Comparison of ENCODE assay signal across 20 cellular contexts in the genomic region with DNA sequence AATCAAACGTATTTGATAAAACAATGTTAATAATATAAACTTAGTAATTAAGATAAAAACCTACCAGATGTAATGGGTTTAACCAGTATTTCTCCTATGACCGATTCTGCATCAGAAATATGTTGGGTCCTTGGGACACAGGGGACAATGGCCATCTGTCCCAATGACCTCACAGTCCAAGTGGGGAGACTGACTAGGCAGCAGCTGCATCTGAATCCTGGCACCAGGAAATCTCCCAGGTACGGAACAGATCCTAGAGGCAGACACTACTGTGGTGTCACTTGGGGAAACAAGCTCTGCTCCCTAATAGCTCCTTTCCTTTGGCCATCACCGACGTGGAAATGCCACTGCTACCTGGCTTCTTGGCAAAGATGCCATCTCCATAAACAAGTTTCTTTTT.
A peak's percentile ranks its signal among the peaks of the same experiment; 100 is the strongest.
DNase-seq lines count a peak whose midpoint lies in the region; ATAC-seq and TF ChIP-seq lines count a peak whose summit lies in the region.
"Had no signal": no experiment of that assay in that cellular context is flagged by ENCODE, and none has a peak within 500 bp of the region (broad histone marks: within the 10 kb centered on the region; RNA-seq: fewer than 3 reads in every experiment).

No MANE protein-coding gene starts in this region.

- peak overlapping the region; percentile 65 for H3K4me3 Mint-ChIP-seq in glutamatergic neuron (ENCODE audit: unreplicated experiment)
- H3K4me3 Mint-ChIP-seq in naive B cell = peak overlapping the region in 1 of 8 donors; percentile 41
- no peak overlapping the region for H3K4me3 Mint-ChIP-seq in activated CD8-positive, alpha-beta memory T cell treated with anti-CD3 and anti-CD28 coated beads, Interleukin-2, amount 10 ng/mL, durations not matched to agents 7 days and 5 days
- H3K4me3 Mint-ChIP-seq: CD4-positive, CD25-positive, alpha-beta regulatory T cell; CD8-positive, alpha-beta memory T cell; GM23338; HFFc6 had no signal

- H3K36me3 Mint-ChIP-seq in glutamatergic neuron (ENCODE audit: unreplicated experiment) = peaks cover 10% of the 10 kb centered on the region
- H3K36me3 Mint-ChIP-seq in naive B cell = peaks cover 11% of the 10 kb centered on the region in 2 donors
- no peaks in the 10 kb centered on the region for H3K36me3 Mint-ChIP-seq in activated CD8-positive, alpha-beta memory T cell treated with anti-CD3 and anti-CD28 coated beads, Interleukin-2, amount 10 ng/mL, durations not matched to agents 7 days and 5 days
- H3K36me3 Mint-ChIP-seq: CD4-positive, CD25-positive, alpha-beta regulatory T cell; CD8-positive, alpha-beta memory T cell had no signal

- peaks cover 48% of the 10 kb centered on the region for H3K27me3 Mint-ChIP-seq in glutamatergic neuron (ENCODE audit: unreplicated experiment)
- H3K27me3 Mint-ChIP-seq in naive B cell = no peaks in the 10 kb centered on the region
- H3K27me3 Mint-ChIP-seq in activated CD8-positive, alpha-beta memory T cell treated with anti-CD3 and anti-CD28 coated beads, Interleukin-2, amount 10 ng/mL, durations not matched to agents 7 days and 5 days = no peaks in the 10 kb centered on the region
- H3K27me3 Mint-ChIP-seq: CD4-positive, CD25-positive, alpha-beta regulatory T cell; CD8-positive, alpha-beta memory T cell had no signal

- ATAC-seq in naive B cell (ENCODE audit: low read depth in 2 of 2) (no peak), GM21381 (IDR thresholded peaks at IDR 0.05; ENCODE audit: unreplicated experiment) (no peak), HG02885 (IDR thresholded peaks at IDR 0.05; ENCODE audit: poor library complexity, unreplicated experiment) (no peak), HG02973 (IDR thresholded peaks at IDR 0.05; ENCODE audit: unreplicated experiment) (no peak)
- ATAC-seq in activated CD8-positive, alpha-beta memory T cell treated with anti-CD3 and anti-CD28 coated beads, Interleukin-2, amount 10 ng/mL, durations not matched to agents 7 days and 5 days = no peak
- ATAC-seq: GM12878, GM23338, HCT116 had no signal

- peak overlapping the region; percentile 99 for H3K27ac Mint-ChIP-seq in glutamatergic neuron (ENCODE audit: unreplicated experiment)
- H3K27ac Mint-ChIP-seq in naive B cell = peak overlapping the region in 4 of 6 donors; percentile 58 to 98 (median 66)
- no peak overlapping the region for H3K27ac Mint-ChIP-seq in activated CD8-positive, alpha-beta memory T cell treated with anti-CD3 and anti-CD28 coated beads, Interleukin-2, amount 10 ng/mL, durations not matched to agents 7 days and 5 days
- H3K27ac Mint-ChIP-seq: CD4-positive, CD25-positive, alpha-beta regulatory T cell; CD8-positive, alpha-beta memory T cell; GM23338; HFFc6 had no signal

- no peak for TF ChIP-seq CTCF in RWPE1 (conservative IDR thresholded peaks at IDR 0.05; ENCODE audit: low read depth)
- TF ChIP-seq CTCF in glutamatergic neuron (IDR thresholded peaks at IDR 0.05; ENCODE audit: partially characterized antibody, unreplicated experiment) = no peak

- POLR2A ChIA-PET in RWPE1 (lab: Yijun Ruan, JAX; ENCODE audit: low non-redundant PET) = no interaction called here

- peak overlapping the region; percentile 43; the same call in 1 of the 2 replicates for H3K27ac ChIP-seq in RWPE1

- H3K9me3 Mint-ChIP-seq in glutamatergic neuron (ENCODE audit: unreplicated experiment) = peaks cover 65% of the 10 kb centered on the region
- H3K9me3 Mint-ChIP-seq in naive B cell = no peaks in the 10 kb centered on the region
- no peaks in the 10 kb centered on the region for H3K9me3 Mint-ChIP-seq in activated CD8-positive, alpha-beta memory T cell treated with anti-CD3 and anti-CD28 coated beads, Interleukin-2, amount 10 ng/mL, durations not matched to agents 7 days and 5 days (ENCODE audit: low read depth)
- H3K9me3 Mint-ChIP-seq: CD4-positive, CD25-positive, alpha-beta regulatory T cell; GM23338; HFFc6 had no signal

- H3K4me1 Mint-ChIP-seq in glutamatergic neuron (ENCODE audit: low read depth, unreplicated experiment) (peaks cover 72% of the 10 kb centered on the region), naive B cell (peaks cover 47 to 77% (median 72%) of the 10 kb centered on the region in 3 donors)
- no peaks in the 10 kb centered on the region for H3K4me1 Mint-ChIP-seq in activated CD8-positive, alpha-beta memory T cell treated with anti-CD3 and anti-CD28 coated beads, Interleukin-2, amount 10 ng/mL, durations not matched to agents 7 days and 5 days
- H3K4me1 Mint-ChIP-seq: CD4-positive, CD25-positive, alpha-beta regulatory T cell; CD8-positive, alpha-beta memory T cell had no signal

- CTCF ChIA-PET in RWPE1 (lab: Yijun Ruan, JAX) = interaction anchor here (0.6 to 0.8 kb wide), 2 partner anchors 279 to 661 kb away, joined by 3 read pairs; no protein-coding TSS in a partner anchor
- CTCF ChIA-PET in activated CD8-positive, alpha-beta memory T cell treated with anti-CD3 and anti-CD28 coated beads, Interleukin-2, amount 10 ng/mL, durations not matched to agents 7 days and 5 days (lab: Charles Lee) = no interaction called here

- DNase-seq in RWPE1 (ENCODE audit: low spot score) = no peak
- DNase-seq in glutamatergic neuron = no peak
- DNase-seq in naive B cell = no peak
- no peak for DNase-seq in activated CD8-positive, alpha-beta memory T cell treated with anti-CD3 and anti-CD28 coated beads, Interleukin-2, amount 10 ng/mL, durations not matched to agents 7 days and 5 days
- DNase-seq: BE2C; C1 segment of cervical spinal cord; CD4-positive, CD25-positive, alpha-beta regulatory T cell; CD8-positive, alpha-beta memory T cell; COR-L47; DMS 273 treated with DMSO at 0.1 percent for 48 hours; DMS53; DND-41; EL; HFFc6 had no signal
